ENCODE assay signal across 8 cellular contexts in genomic region chr5:10441083-10441991, GRCh38. TPM values are rescaled to one million over a fixed set of nuclear protein-coding genes. Genes with fewer than 3 reads are reported as not detected.
A peak's percentile ranks its signal among the peaks of the same experiment; 100 is the strongest.
DNase-seq lines count a peak whose midpoint lies in the region; TF ChIP-seq lines count a peak whose summit lies in the region.

TSS of gene ROPN1L (plus strand) at chr5:10441879. CDS start at chr5:10442168, 289 bp downstream.

- no peak for TF ChIP-seq EP300 in suprapubic skin (IDR thresholded peaks at IDR 0.05)

- H4K20me1 ChIP-seq in MM.1S (ENCODE audit: insufficient read depth, low read length) = no peaks in the 10 kb centered on the region

- POLR2A ChIA-PET in HEK293 (lab: Yijun Ruan, JAX) = interaction anchor here (0.9 kb wide), 1 partner anchor 88 kb away, joined by 3 read pairs; the partner anchor contains the start of gene MARCHF6

- no peak for TF ChIP-seq POLR2A in suprapubic skin (IDR thresholded peaks at IDR 0.05)

- TF ChIP-seq CTCF in HEK293 (tag by site-specific recombination; IDR thresholded peaks at IDR 0.05) = no peak
- TF ChIP-seq CTCF in MM.1S (IDR thresholded peaks at IDR 0.05; ENCODE audit: low read length) = no peak
- no peak for TF ChIP-seq CTCF in suprapubic skin (IDR thresholded peaks at IDR 0.05)

- 2% methylated on average over 25 of the region's 63 CpGs for WGBS in suprapubic skin

- peaks cover 14% of the 10 kb centered on the region for H3F3A ChIP-seq in MM.1S (ENCODE audit: insufficient read depth, low read length)

- H3K4me2 ChIP-seq in MM.1S (ENCODE audit: low read depth, low read length) = peak within 1 kb of the TSS; percentile 97

- H3K27me3 ChIP-seq in MM.1S (replicated peaks; ENCODE audit: insufficient read depth, low read length) (peaks cover 5% of the 10 kb centered on the region; the same call in 1 of the 2 replicates), suprapubic skin (no peaks in the 10 kb centered on the region)

- CTCF ChIA-PET in HEK293 (lab: Yijun Ruan, JAX) = interaction anchor here (0.6 to 2.0 kb wide), 6 partner anchors 17 to 248 kb away, joined by 3 to 5 read pairs (median 3); no protein-coding TSS in a partner anchor

- H3K79me2 ChIP-seq in MM.1S (ENCODE audit: low read length) = no peaks in the 10 kb centered on the region

- H2AFZ ChIP-seq in MM.1S (ENCODE audit: low read length) = peak within 1 kb of the TSS; percentile 72

- H3K9me3 ChIP-seq in HEK293 (ENCODE audit: control insufficient read depth, insufficient read depth, low read depth, low read length) (no peaks in the 10 kb centered on the region), MM.1S (replicated peaks; ENCODE audit: insufficient read depth, low read length) (no peaks in the 10 kb centered on the region), SK-N-MC (ENCODE audit: low read depth, low read length) (no peaks in the 10 kb centered on the region), suprapubic skin (no peaks in the 10 kb centered on the region)

- H3K9ac ChIP-seq in MM.1S (ENCODE audit: low read length) = peak within 1 kb of the TSS; percentile 45; the same call in 1 of the 2 replicates
- H3K9ac ChIP-seq in SK-N-MC (ENCODE audit: insufficient read length) = peak within 1 kb of the TSS; percentile 79

- peak; percentile 99 for DNase-seq in GM03348 (ENCODE audit: low spot score)
- peak; percentile 88 for DNase-seq in MM.1S
- DNase-seq in SK-N-MC (ENCODE audit: low read depth, low spot score) = no peak
- DNase-seq in activated naive CD4-positive, alpha-beta T cell treated with anti-CD3 and anti-CD28 coated beads, Interleukin-2, amount 50 U/mL, for 16 hours = peak; percentile 77
- DNase-seq in globus pallidus (ENCODE audit: low spot score) = peak; percentile 87
- peak; percentile 90 for DNase-seq in occipital lobe (lab: John Stamatoyannopoulos, UW)
- peak; percentile 87 to 91 for DNase-seq in suprapubic skin (ENCODE audit: low spot score in 2 of 2)

- H3K27ac ChIP-seq in HEK293 (ENCODE audit: extremely low read depth, low read depth, low read length) (peak within 1 kb of the TSS; percentile 57; the same call in 1 of the 2 replicates), MM.1S (ENCODE audit: low read length) (no peak within 1 kb of the TSS), SK-N-MC (no peak within 1 kb of the TSS), suprapubic skin (no peak within 1 kb of the TSS)

- H3K9me2 ChIP-seq in MM.1S (replicated peaks; ENCODE audit: insufficient read depth, low read length) = no peaks in the 10 kb centered on the region

- H3K4me3 ChIP-seq in HEK293 (ENCODE audit: low read depth, low read length) = peak within 1 kb of the TSS; percentile 66
- H3K4me3 ChIP-seq in MM.1S (ENCODE audit: low read length) = peak within 1 kb of the TSS; percentile 72
- peak within 1 kb of the TSS; percentile 89 for H3K4me3 ChIP-seq in SK-N-MC
- peak within 1 kb of the TSS; percentile 73 for H3K4me3 ChIP-seq in suprapubic skin

- H3K36me3 ChIP-seq in HEK293 (ENCODE audit: control insufficient read depth in 2 of 2, insufficient read depth in 1 of 2, low read length in 2 of 2) (peaks cover 5 to 17% of the 10 kb centered on the region in 2 experiments; a peak in 2 of 3 replicates), MM.1S (replicated peaks; ENCODE audit: insufficient read depth, low read length) (no peaks in the 10 kb centered on the region), SK-N-MC (ENCODE audit: insufficient read depth, low read length) (peaks cover 9% of the 10 kb centered on the region; the same call in 1 of the 2 replicates), suprapubic skin (no peaks in the 10 kb centered on the region)

- peaks cover 8% of the 10 kb centered on the region; the same call in 1 of the 2 replicates for H3K4me1 ChIP-seq in HEK293 (ENCODE audit: control insufficient read depth, insufficient read depth, low read length)
- peaks cover 9% of the 10 kb centered on the region for H3K4me1 ChIP-seq in MM.1S (ENCODE audit: low read length)
- H3K4me1 ChIP-seq in suprapubic skin = peaks cover 20% of the 10 kb centered on the region

TF ChIP-seq in HEK293, 187 proteins besides CTCF, POLR2A, EP300 and RAD21 (continues in another document):
- TF ChIP-seq ZNF433 (tag by site-specific recombination; IDR thresholded peaks at IDR 0.05; ENCODE audit: low read depth) (no peak), ZNF341 (tag by site-specific recombination; IDR thresholded peaks at IDR 0.05; ENCODE audit: low read depth) (no peak), ZNF654 (tag by site-specific recombination; IDR thresholded peaks at IDR 0.05; ENCODE audit: low read depth) (no peak), HOXD13 (CRISPR knock-in tag; IDR thresholded peaks at IDR 0.05; ENCODE audit: borderline replicate concordance) (no peak), ZSCAN18 (tag by site-specific recombination; IDR thresholded peaks at IDR 0.05) (no peak), ZNF510 (tag by site-specific recombination; IDR thresholded peaks at IDR 0.05; ENCODE audit: insufficient replicate concordance) (no peak), KLF7 (tag by site-specific recombination; IDR thresholded peaks at IDR 0.05; ENCODE audit: borderline replicate concordance) (peak; percentile 93), ZNF670 (tag by site-specific recombination; IDR thresholded peaks at IDR 0.05; ENCODE audit: low read depth) (no peak), ZEB2 (tag by site-specific recombination; IDR thresholded peaks at IDR 0.05) (peak; percentile 85), GLIS2 (tag by site-specific recombination; IDR thresholded peaks at IDR 0.05) (peak; percentile 25; the same call in 1 of the 2 replicates), ZNF37A (tag by site-specific recombination; IDR thresholded peaks at IDR 0.05) (no peak), ZNF747 (tag by site-specific recombination; IDR thresholded peaks at IDR 0.05) (no peak), ZNF132 (tag by site-specific recombination; IDR thresholded peaks at IDR 0.05; ENCODE audit: borderline replicate concordance) (no peak), ZBTB21 (tag by site-specific recombination; IDR thresholded peaks at IDR 0.05) (no peak), ZNF416 (tag by site-specific recombination; IDR thresholded peaks at IDR 0.05) (no peak), ZNF521 (tag by site-specific recombination; IDR thresholded peaks at IDR 0.05) (no peak), TCF7L2 (IDR thresholded peaks at IDR 0.05; ENCODE audit: borderline replicate concordance, low read depth, low read length) (no peak)
- TF ChIP-seq, protein P1, sequence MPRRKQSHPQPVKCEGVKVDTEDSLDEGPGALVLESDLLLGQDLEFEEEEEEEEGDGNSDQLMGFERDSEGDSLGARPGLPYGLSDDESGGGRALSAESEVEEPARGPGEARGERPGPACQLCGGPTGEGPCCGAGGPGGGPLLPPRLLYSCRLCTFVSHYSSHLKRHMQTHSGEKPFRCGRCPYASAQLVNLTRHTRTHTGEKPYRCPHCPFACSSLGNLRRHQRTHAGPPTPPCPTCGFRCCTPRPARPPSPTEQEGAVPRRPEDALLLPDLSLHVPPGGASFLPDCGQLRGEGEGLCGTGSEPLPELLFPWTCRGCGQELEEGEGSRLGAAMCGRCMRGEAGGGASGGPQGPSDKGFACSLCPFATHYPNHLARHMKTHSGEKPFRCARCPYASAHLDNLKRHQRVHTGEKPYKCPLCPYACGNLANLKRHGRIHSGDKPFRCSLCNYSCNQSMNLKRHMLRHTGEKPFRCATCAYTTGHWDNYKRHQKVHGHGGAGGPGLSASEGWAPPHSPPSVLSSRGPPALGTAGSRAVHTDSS (tag by site-specific recombination; IDR thresholded peaks at IDR 0.05) = no peak
- TF ChIP-seq, protein P2, sequence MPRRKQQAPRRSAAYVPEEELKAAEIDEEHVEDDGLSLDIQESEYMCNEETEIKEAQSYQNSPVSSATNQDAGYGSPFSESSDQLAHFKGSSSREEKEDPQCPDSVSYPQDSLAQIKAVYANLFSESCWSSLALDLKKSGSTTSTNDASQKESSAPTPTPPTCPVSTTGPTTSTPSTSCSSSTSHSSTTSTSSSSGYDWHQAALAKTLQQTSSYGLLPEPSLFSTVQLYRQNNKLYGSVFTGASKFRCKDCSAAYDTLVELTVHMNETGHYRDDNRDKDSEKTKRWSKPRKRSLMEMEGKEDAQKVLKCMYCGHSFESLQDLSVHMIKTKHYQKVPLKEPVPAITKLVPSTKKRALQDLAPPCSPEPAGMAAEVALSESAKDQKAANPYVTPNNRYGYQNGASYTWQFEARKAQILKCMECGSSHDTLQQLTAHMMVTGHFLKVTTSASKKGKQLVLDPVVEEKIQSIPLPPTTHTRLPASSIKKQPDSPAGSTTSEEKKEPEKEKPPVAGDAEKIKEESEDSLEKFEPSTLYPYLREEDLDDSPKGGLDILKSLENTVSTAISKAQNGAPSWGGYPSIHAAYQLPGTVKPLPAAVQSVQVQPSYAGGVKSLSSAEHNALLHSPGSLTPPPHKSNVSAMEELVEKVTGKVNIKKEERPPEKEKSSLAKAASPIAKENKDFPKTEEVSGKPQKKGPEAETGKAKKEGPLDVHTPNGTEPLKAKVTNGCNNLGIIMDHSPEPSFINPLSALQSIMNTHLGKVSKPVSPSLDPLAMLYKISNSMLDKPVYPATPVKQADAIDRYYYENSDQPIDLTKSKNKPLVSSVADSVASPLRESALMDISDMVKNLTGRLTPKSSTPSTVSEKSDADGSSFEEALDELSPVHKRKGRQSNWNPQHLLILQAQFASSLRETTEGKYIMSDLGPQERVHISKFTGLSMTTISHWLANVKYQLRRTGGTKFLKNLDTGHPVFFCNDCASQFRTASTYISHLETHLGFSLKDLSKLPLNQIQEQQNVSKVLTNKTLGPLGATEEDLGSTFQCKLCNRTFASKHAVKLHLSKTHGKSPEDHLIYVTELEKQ (tag by site-specific recombination; IDR thresholded peaks at IDR 0.05; ENCODE audit: borderline replicate concordance) = 0 out of 2 replicates have a peak, but pooled peaks have one; percentile 45

RNA-seq across cellular contexts. Expression of gene ROPN1L, which starts in this region (rescaled TPM):
- 1.9 TPM for total RNA-seq in occipital lobe
- under 1 TPM in 1 of 4 donors, not detected in 3; 0.81 TPM for total RNA-seq in suprapubic skin

Comparison
In these comparisons a context has a peak if more than half of its experiments do, and no peak if none do; other contexts are left out.
1. Peak in DNase-seq and H3K4me3 ChIP-seq in suprapubic skin; RNA of the gene not detected or under 1 TPM.